Comparison of ENCODE assay signal across 8 cellular contexts in the genomic region with DNA sequence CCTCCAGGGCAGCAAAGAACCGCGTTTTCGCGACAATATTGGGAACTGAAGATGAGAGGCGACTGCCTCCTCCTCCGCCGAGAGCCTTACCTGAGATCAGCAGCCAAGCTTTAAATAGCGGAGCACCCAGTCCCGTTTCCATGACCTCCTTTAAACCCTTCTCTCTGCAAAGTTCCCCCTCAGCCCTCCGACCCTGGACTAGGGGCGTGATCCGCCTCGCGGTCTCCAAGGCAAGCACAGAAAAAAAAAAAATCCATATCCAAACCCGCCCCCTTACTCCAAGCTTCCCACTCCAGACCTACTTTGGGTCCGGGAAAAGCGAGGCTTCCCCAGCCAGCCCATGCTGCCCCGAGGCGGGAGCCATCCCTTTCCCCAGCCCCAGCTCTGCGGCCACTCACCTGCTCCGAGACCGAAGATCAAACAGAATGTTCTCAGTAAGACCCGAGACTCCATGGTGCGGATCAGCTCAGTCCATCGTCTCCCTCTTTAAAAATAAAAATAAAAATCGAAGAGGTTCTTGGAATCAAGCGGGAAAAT. TPM values are rescaled to one million over a fixed set of nuclear protein-coding genes. Genes with fewer than 3 reads are reported as not detected.
A peak's percentile ranks its signal among the peaks of the same experiment; 100 is the strongest.
DNase-seq lines count a peak whose midpoint lies in the region; ATAC-seq and TF ChIP-seq lines count a peak whose summit lies in the region.

No MANE protein-coding gene starts in this region.

- peaks cover 18% of the 10 kb centered on the region for H3K27me3 Mint-ChIP-seq in activated T-cell treated with anti-CD3 and anti-CD28 coated beads, Interleukin-2, amount 50 U/mL, for 24 hours

- intact Hi-C loops in head of caudate nucleus (cut with DNase I) (no loop called here), psoas muscle (cut with DNase I) (no loop called here)

- H3K9ac ChIP-seq in ES-I3 (ENCODE audit: low read depth, low read length) (peak overlapping the region; percentile 94), KMS-11 (no peak overlapping the region)

- TF ChIP-seq CTCF in KMS-11 (conservative IDR thresholded peaks at IDR 0.05; ENCODE audit: low read depth, low read length) = no peak
- TF ChIP-seq CTCF in psoas muscle (IDR thresholded peaks at IDR 0.05) = no peak

- no peaks in the 10 kb centered on the region for H3K79me2 ChIP-seq in KMS-11 (ENCODE audit: insufficient read depth, low read depth)

- peak overlapping the region; percentile 94 for H3K4me2 ChIP-seq in KMS-11

- H3K4me1 Mint-ChIP-seq in activated T-cell treated with anti-CD3 and anti-CD28 coated beads, Interleukin-2, amount 50 U/mL, for 24 hours (ENCODE audit: low read depth) = peaks cover 46% of the 10 kb centered on the region

- H3K27ac ChIP-seq in KMS-11 = no peak overlapping the region
- no peak overlapping the region for H3K27ac ChIP-seq in psoas muscle

- H3K9me3 Mint-ChIP-seq in activated T-cell treated with anti-CD3 and anti-CD28 coated beads, Interleukin-2, amount 50 U/mL, for 24 hours = peaks cover 3% of the 10 kb centered on the region

- H3K4me1 ChIP-seq in ES-I3 (ENCODE audit: insufficient read depth, low read length) (peaks cover 6% of the 10 kb centered on the region; the same call in 1 of the 2 replicates), KMS-11 (ENCODE audit: low read depth, poor library complexity, severe bottlenecking) (no peaks in the 10 kb centered on the region), psoas muscle (peaks cover 17% of the 10 kb centered on the region)

- H3K36me3 Mint-ChIP-seq in activated T-cell treated with anti-CD3 and anti-CD28 coated beads, Interleukin-2, amount 50 U/mL, for 24 hours (ENCODE audit: low read depth) = peaks cover 20% of the 10 kb centered on the region

- H3K4me3 Mint-ChIP-seq in activated T-cell treated with anti-CD3 and anti-CD28 coated beads, Interleukin-2, amount 50 U/mL, for 24 hours = peak overlapping the region; percentile 99

- DNase-seq in activated T-cell treated with anti-CD3 and anti-CD28 coated beads, Interleukin-2, amount 50 U/mL, for 24 hours = peak; percentile 59
- DNase-seq in head of caudate nucleus (peak in 34 of 42 donors; percentile 6 to 68 (median 22)), psoas muscle (no peak)

- 0 to 1% (median 0%) methylated on average over 27 of the region's 27 CpGs for WGBS in psoas muscle, 3 donors

- H3K27me3 ChIP-seq in KMS-11 (ENCODE audit: insufficient read depth, low read depth) = no peaks in the 10 kb centered on the region; the same call in 1 of the 2 replicates
- peaks cover 0 to 67% (median 3%) of the 10 kb centered on the region in 3 donors for H3K27me3 ChIP-seq in psoas muscle (ENCODE audit: insufficient read depth in 3 of 3, low read length in 2 of 3)

- H3K9me3 ChIP-seq in ES-I3 (ENCODE audit: control insufficient read depth, insufficient read depth, low read length) (0 out of 2 replicates have a peak, but pooled peaks cover under 1% of the 10 kb centered on the region), psoas muscle (no peaks in the 10 kb centered on the region)

- peak overlapping the region; percentile 91 for H2AFZ ChIP-seq in KMS-11 (ENCODE audit: low read depth)

- H4K20me1 ChIP-seq in KMS-11 (ENCODE audit: insufficient read depth) = no peaks in the 10 kb centered on the region

- H3K4me3 ChIP-seq in KMS-11 (IDR thresholded peaks at IDR 0.05; ENCODE audit: insufficient read depth, low read depth, low read length) = no peak overlapping the region
- H3K4me3 ChIP-seq in psoas muscle = peak overlapping the region; percentile 64

- ATAC-seq in psoas muscle (peak in 1 of 4 donors; percentile 48), HG02870 (IDR thresholded peaks at IDR 0.05; ENCODE audit: unreplicated experiment) (no peak), HG03342 (IDR thresholded peaks at IDR 0.05; ENCODE audit: unreplicated experiment) (no peak), HG03280 (IDR thresholded peaks at IDR 0.05; ENCODE audit: unreplicated experiment) (no peak)

- H3K36me3 ChIP-seq in ES-I3 (ENCODE audit: insufficient read depth, low read length) = no peaks in the 10 kb centered on the region
- H3K36me3 ChIP-seq in KMS-11 (ENCODE audit: insufficient read depth) = no peaks in the 10 kb centered on the region
- no peaks in the 10 kb centered on the region for H3K36me3 ChIP-seq in psoas muscle (ENCODE audit: insufficient read depth in 1 of 2, low read depth in 1 of 2)

- H3K27ac Mint-ChIP-seq in activated T-cell treated with anti-CD3 and anti-CD28 coated beads, Interleukin-2, amount 50 U/mL, for 24 hours = peak overlapping the region; percentile 91

RNA-seq across cellular contexts. Expression of a gene that starts 0.6 kb away (rescaled TPM):
- 1 to 10 TPM in 1 of 4 donors, under 1 TPM in 2, not detected in 1; 0.17 to 1.8 (median 0.34) TPM for total RNA-seq in psoas muscle
- under 1 TPM in 1 of 3 donors, not detected in 2; 0.26 TPM for polyA plus RNA-seq in psoas muscle

Comparison
In these comparisons a context has a peak if more than half of its experiments do, and no peak if none do; other contexts are left out.
1. DNase-seq: peak in activated T-cell treated with anti-CD3 and anti-CD28 coated beads, Interleukin-2, amount 50 U/mL, for 24 hours (single experiment) and head of caudate nucleus (34 of 42); none in psoas muscle (0 of 2).